1 cellular context compared by ENCODE assay signal in genomic region chr1:223720987-223721591, GRCh38.
TF ChIP-seq lines count a peak whose summit lies in the region.

No MANE protein-coding gene starts in this region.

TF ChIP-seq in HCT116, 20 proteins besides CTCF, POLR2A, EP300 and RAD21:
- no peak for TF ChIP-seq EGR1 (IDR thresholded peaks at IDR 0.05; ENCODE audit: low read depth)
- no peak for TF ChIP-seq ATF3 (IDR thresholded peaks at IDR 0.05)
- no peak for TF ChIP-seq MAX (IDR thresholded peaks at IDR 0.05)
- no peak for TF ChIP-seq CBX3 (IDR thresholded peaks at IDR 0.05; ENCODE audit: low read depth)
- no peak for TF ChIP-seq SIN3A (IDR thresholded peaks at IDR 0.05; ENCODE audit: low read depth)
- TF ChIP-seq ZNF274 (IDR thresholded peaks at IDR 0.05; ENCODE audit: low read depth, low read length), result no peak
- TF ChIP-seq TCF7L2 (IDR thresholded peaks at IDR 0.05; ENCODE audit: borderline replicate concordance, extremely low read depth, insufficient read depth, insufficient read length), result no peak
- no peak for TF ChIP-seq SP1 (IDR thresholded peaks at IDR 0.05; ENCODE audit: low read depth)
- TF ChIP-seq ELF1 (IDR thresholded peaks at IDR 0.05; ENCODE audit: borderline replicate concordance, low read depth), result no peak
- no peak for TF ChIP-seq EZH2phosphoT487 (IDR thresholded peaks at IDR 0.05; ENCODE audit: borderline replicate concordance)
- TF ChIP-seq REST (IDR thresholded peaks at IDR 0.05; ENCODE audit: low read depth), result no peak
- TF ChIP-seq SRF (IDR thresholded peaks at IDR 0.05; ENCODE audit: low read depth), result no peak
- no peak for TF ChIP-seq POLR2AphosphoS5 (IDR thresholded peaks at IDR 0.05; ENCODE audit: low read depth, low read length)
- TF ChIP-seq EZH2 (IDR thresholded peaks at IDR 0.05), result no peak
- TF ChIP-seq YY1 (IDR thresholded peaks at IDR 0.05; ENCODE audit: extremely low read depth, insufficient replicate concordance, low read depth, low read length), result no peak
- TF ChIP-seq JUND (IDR thresholded peaks at IDR 0.05), result no peak
- TF ChIP-seq FOSL1 (IDR thresholded peaks at IDR 0.05; ENCODE audit: low read depth), result no peak
